In the genomic region with DNA sequence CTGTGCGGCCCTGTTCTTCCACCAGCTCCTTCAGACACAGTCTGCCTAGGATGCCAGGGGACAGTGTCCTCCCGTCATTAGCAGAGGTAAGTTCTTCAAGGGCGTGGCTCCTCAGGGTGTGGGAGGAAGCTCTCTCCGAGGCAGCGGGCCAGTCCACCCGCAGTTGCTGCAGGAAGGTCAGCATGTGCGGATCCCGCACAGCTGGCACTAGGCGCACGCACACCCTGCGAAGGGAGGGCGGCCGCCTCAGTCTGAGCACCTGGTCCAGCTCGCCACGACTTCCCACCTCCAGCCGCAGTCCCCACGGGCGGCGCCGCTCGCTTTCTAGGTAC, we compare ENCODE assay signal across 1 cellular context.
TF ChIP-seq lines count a peak whose summit lies in the region.

No MANE protein-coding gene starts in this region.

TF ChIP-seq in HepG2, 621 proteins besides CTCF, POLR2A, EP300 and RAD21:
- TF ChIP-seq RELA (CRISPR knock-in tag; IDR thresholded peaks at IDR 0.05) (no peak), ZNF75D (CRISPR knock-in tag; IDR thresholded peaks at IDR 0.05; ENCODE audit: borderline replicate concordance) (peak; percentile 29; the same call in 1 of the 2 replicates), MYC (CRISPR knock-in tag; IDR thresholded peaks at IDR 0.05; ENCODE audit: borderline replicate concordance) (peak; percentile 3; the same call in 1 of the 2 replicates), ZFP90 (CRISPR knock-in tag; IDR thresholded peaks at IDR 0.05; ENCODE audit: borderline replicate concordance) (0 out of 2 replicates have a peak, but pooled peaks have one; percentile 10), TEAD3 (CRISPR knock-in tag; optimal IDR thresholded peaks at IDR 0.05; ENCODE audit: borderline replicate concordance) (peak; percentile 15), MED1 (CRISPR knock-in tag; IDR thresholded peaks at IDR 0.05) (0 out of 2 replicates have a peak, but pooled peaks have one; percentile 17), KLF12 (CRISPR knock-in tag; IDR thresholded peaks at IDR 0.05; ENCODE audit: borderline replicate concordance) (0 out of 2 replicates have a peak, but pooled peaks have one; percentile 26), BRD4 (CRISPR knock-in tag; IDR thresholded peaks at IDR 0.05) (0 out of 2 replicates have a peak, but pooled peaks have one; percentile 29), ZMYM3 (CRISPR knock-in tag; IDR thresholded peaks at IDR 0.05) (no peak), ZNF850 (CRISPR knock-in tag; conservative IDR thresholded peaks at IDR 0.05) (no peak), ZNF143 (CRISPR knock-in tag; IDR thresholded peaks at IDR 0.05) (0 out of 2 replicates have a peak, but pooled peaks have one; percentile 16)
- TF ChIP-seq, protein P1, sequence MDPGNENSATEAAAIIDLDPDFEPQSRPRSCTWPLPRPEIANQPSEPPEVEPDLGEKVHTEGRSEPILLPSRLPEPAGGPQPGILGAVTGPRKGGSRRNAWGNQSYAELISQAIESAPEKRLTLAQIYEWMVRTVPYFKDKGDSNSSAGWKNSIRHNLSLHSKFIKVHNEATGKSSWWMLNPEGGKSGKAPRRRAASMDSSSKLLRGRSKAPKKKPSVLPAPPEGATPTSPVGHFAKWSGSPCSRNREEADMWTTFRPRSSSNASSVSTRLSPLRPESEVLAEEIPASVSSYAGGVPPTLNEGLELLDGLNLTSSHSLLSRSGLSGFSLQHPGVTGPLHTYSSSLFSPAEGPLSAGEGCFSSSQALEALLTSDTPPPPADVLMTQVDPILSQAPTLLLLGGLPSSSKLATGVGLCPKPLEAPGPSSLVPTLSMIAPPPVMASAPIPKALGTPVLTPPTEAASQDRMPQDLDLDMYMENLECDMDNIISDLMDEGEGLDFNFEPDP (CRISPR knock-in tag; conservative IDR thresholded peaks at IDR 0.05), result 0 out of 2 replicates have a peak, but pooled peaks have one; percentile 87
- TF ChIP-seq, protein P2, sequence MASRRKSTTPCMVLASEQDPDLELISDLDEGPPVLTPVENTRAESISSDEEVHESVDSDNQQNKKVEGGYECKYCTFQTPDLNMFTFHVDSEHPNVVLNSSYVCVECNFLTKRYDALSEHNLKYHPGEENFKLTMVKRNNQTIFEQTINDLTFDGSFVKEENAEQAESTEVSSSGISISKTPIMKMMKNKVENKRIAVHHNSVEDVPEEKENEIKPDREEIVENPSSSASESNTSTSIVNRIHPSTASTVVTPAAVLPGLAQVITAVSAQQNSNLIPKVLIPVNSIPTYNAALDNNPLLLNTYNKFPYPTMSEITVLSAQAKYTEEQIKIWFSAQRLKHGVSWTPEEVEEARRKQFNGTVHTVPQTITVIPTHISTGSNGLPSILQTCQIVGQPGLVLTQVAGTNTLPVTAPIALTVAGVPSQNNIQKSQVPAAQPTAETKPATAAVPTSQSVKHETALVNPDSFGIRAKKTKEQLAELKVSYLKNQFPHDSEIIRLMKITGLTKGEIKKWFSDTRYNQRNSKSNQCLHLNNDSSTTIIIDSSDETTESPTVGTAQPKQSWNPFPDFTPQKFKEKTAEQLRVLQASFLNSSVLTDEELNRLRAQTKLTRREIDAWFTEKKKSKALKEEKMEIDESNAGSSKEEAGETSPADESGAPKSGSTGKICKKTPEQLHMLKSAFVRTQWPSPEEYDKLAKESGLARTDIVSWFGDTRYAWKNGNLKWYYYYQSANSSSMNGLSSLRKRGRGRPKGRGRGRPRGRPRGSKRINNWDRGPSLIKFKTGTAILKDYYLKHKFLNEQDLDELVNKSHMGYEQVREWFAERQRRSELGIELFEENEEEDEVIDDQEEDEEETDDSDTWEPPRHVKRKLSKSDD (CRISPR knock-in tag; IDR thresholded peaks at IDR 0.05; ENCODE audit: low read depth), result no peak
- TF ChIP-seq, protein P3, sequence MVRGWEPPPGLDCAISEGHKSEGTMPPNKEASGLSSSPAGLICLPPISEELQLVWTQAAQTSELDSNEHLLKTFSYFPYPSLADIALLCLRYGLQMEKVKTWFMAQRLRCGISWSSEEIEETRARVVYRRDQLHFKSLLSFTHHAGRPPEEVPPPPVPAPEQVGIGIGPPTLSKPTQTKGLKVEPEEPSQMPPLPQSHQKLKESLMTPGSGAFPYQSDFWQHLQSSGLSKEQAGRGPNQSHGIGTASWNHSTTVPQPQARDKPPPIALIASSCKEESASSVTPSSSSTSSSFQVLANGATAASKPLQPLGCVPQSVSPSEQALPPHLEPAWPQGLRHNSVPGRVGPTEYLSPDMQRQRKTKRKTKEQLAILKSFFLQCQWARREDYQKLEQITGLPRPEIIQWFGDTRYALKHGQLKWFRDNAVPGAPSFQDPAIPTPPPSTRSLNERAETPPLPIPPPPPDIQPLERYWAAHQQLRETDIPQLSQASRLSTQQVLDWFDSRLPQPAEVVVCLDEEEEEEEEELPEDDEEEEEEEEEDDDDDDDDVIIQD (CRISPR knock-in tag; IDR thresholded peaks at IDR 0.05; ENCODE audit: low read depth), result no peak
- TF ChIP-seq, protein P4, sequence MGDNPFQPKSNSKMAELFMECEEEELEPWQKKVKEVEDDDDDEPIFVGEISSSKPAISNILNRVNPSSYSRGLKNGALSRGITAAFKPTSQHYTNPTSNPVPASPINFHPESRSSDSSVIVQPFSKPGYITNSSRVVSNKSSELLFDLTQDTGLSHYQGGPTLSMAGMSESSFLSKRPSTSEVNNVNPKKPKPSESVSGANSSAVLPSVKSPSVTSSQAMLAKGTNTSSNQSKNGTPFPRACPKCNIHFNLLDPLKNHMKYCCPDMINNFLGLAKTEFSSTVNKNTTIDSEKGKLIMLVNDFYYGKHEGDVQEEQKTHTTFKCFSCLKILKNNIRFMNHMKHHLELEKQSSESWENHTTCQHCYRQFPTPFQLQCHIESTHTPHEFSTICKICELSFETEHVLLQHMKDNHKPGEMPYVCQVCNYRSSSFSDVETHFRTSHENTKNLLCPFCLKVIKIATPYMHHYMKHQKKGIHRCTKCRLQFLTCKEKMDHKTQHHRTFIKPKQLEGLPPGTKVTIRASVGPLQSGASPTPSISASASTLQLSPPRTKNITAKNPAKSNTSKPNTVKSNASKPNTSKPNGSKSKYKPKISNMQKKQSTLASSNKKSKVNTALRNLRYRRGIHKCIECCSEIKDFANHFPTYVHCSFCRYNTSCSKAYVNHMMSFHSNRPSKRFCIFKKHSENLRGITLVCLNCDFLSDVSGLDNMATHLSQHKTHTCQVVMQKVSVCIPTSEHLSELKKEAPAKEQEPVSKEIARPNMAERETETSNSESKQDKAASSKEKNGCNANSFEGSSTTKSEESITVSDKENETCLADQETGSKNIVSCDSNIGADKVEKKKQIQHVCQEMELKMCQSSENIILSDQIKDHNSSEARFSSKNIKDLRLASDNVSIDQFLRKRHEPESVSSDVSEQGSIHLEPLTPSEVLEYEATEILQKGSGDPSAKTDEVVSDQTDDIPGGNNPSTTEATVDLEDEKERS (CRISPR knock-in tag; IDR thresholded peaks at IDR 0.05), result no peak
- TF ChIP-seq, protein P5, sequence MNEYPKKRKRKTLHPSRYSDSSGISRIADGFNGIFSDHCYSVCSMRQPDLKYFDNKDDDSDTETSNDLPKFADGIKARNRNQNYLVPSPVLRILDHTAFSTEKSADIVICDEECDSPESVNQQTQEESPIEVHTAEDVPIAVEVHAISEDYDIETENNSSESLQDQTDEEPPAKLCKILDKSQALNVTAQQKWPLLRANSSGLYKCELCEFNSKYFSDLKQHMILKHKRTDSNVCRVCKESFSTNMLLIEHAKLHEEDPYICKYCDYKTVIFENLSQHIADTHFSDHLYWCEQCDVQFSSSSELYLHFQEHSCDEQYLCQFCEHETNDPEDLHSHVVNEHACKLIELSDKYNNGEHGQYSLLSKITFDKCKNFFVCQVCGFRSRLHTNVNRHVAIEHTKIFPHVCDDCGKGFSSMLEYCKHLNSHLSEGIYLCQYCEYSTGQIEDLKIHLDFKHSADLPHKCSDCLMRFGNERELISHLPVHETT (CRISPR knock-in tag; conservative IDR thresholded peaks at IDR 0.05), result no peak
TF ChIP-seq in HepG2: peak in this region for 9.
